10 cellular contexts compared by ENCODE assay signal in the genomic region with DNA sequence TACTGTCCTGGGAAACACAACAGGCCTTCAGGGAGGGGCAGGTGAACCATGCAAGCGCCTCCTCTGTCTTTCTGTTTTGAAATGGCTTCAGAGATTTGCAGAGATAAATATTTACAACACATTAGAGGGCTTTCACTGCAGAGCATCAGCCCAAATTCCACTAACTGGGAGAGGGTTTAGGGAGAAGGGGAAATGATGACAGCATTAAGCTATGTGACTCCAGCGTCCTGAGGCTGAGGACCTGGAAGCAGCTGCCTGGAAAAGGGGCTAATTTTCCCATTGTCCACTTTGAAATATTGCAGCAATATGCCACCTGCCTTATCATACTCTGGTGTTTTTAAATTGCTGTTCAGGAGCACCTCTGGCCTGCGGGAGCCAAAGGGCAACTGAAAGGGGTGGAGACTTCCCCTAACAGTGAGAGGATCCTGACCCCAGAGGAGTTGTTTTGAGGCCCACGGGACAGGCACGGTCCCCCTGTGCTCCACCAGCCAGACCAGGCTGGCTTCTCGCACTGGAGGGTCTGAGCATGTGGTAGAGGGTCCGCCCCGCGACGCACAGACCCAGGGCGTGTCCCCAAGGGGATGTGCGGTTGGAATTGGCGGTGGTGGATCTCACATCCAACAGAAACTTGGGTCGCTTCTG.
DNase-seq lines count a peak whose midpoint lies in the region; ATAC-seq and TF ChIP-seq lines count a peak whose summit lies in the region.
"Had no signal": no experiment of that assay in that cellular context is flagged by ENCODE, and none has a peak within 500 bp of the region (broad histone marks: within the 10 kb centered on the region; RNA-seq: fewer than 3 reads in every experiment).

No MANE protein-coding gene starts in this region.

- WGBS in liver, result 78% methylated on average over 14 of the region's 14 CpGs
- WGBS in upper lobe of left lung, 2 donors, result 48 to 63% methylated on average over 1 to 13 of the region's 14 CpGs

- in situ Hi-C loops in HAP-1 (cut with MboI; ENCODE audit: low sequenced_read_pairs), result no loop called here

- DNase-seq in NCI-H2029 (lab: John Stamatoyannopoulos, UW) (peak; percentile 30), NCI-H2029 treated with DMSO at 0.1 percent for 48 hours (lab: John Stamatoyannopoulos, UW) (no peak), cardiac fibroblast (ENCODE audit: low read depth in 2 of 2) (peak; percentile 67 to 72), upper lobe of left lung (peak in 1 of 2 donors; percentile 49), HAP-1 (ENCODE audit: low spot score in 2 of 2) (no peak), NCI-H2171 (lab: John Stamatoyannopoulos, UW) (no peak)
- DNase-seq: activated naive CD8-positive, alpha-beta T cell treated with anti-CD3 and anti-CD28 coated beads for 36 hours; T-helper 2 cell had no signal

- TF ChIP-seq EP300 in upper lobe of left lung (IDR thresholded peaks at IDR 0.05), result peak in 1 of 4 donors; percentile 61

- ATAC-seq in upper lobe of left lung (ENCODE audit: low FRiP score in 2 of 2), result peak; percentile 45 to 49
- ATAC-seq in HG03469 (IDR thresholded peaks at IDR 0.05; ENCODE audit: unreplicated experiment), result no peak

- H3K9me3 ChIP-seq in liver (ENCODE audit: control insufficient read depth in 4 of 4, low read length in 3 of 4), result no peaks in the 10 kb centered on the region
- H3K9me3 ChIP-seq in upper lobe of left lung, result no peaks in the 10 kb centered on the region
- H3K9me3 ChIP-seq in HAP-1, result no peaks in the 10 kb centered on the region

- H3K27ac ChIP-seq in liver (ENCODE audit: low read depth in 1 of 2, low read length in 2 of 2), result peak overlapping the region; percentile 25 to 53
- peak overlapping the region; percentile 62 to 88 (median 70) for H3K27ac ChIP-seq in upper lobe of left lung

- H3K36me3 ChIP-seq in liver (ENCODE audit: control insufficient read depth in 4 of 4, insufficient read depth in 3 of 4, low read depth in 1 of 4, low read length in 3 of 4), result no peaks in the 10 kb centered on the region
- no peaks in the 10 kb centered on the region for H3K36me3 ChIP-seq in upper lobe of left lung
- H3K36me3 ChIP-seq in HAP-1 (replicated peaks), result no peaks in the 10 kb centered on the region

- TF ChIP-seq POLR2A in upper lobe of left lung (IDR thresholded peaks at IDR 0.05), result no peak

- no peak for TF ChIP-seq CTCF in cardiac fibroblast (IDR thresholded peaks at IDR 0.05; ENCODE audit: low read depth, low read length)
- TF ChIP-seq CTCF in liver (IDR thresholded peaks at IDR 0.05; ENCODE audit: low read depth, low read length, missing input control), result no peak
- no peak for TF ChIP-seq CTCF in upper lobe of left lung (IDR thresholded peaks at IDR 0.05)

- H3K4me3 ChIP-seq in cardiac fibroblast (replicated peaks in 1 of 2; ENCODE audit: low read depth in 2 of 2, low read length in 2 of 2) (no peak overlapping the region), liver (ENCODE audit: low read depth in 1 of 3, low read length in 3 of 3) (no peak overlapping the region), upper lobe of left lung (no peak overlapping the region), HAP-1 (no peak overlapping the region)

- no peaks in the 10 kb centered on the region for H3K27me3 ChIP-seq in liver (ENCODE audit: control insufficient read depth in 4 of 4, insufficient read depth in 4 of 4, low read length in 3 of 4)
- no peaks in the 10 kb centered on the region for H3K27me3 ChIP-seq in upper lobe of left lung
- H3K27me3 ChIP-seq in HAP-1 (ENCODE audit: low read depth), result no peaks in the 10 kb centered on the region

- H3K4me1 ChIP-seq in liver (ENCODE audit: control insufficient read depth in 4 of 4, insufficient read depth in 4 of 4, low read length in 3 of 4) (no peaks in the 10 kb centered on the region), upper lobe of left lung (peaks cover 38 to 49% (median 41%) of the 10 kb centered on the region in 4 donors), HAP-1 (no peaks in the 10 kb centered on the region)

- H3K9ac ChIP-seq in liver (ENCODE audit: low read depth in 1 of 2, low read length in 2 of 2), result no peak overlapping the region

- no peak for TF ChIP-seq RAD21 in liver (IDR thresholded peaks at IDR 0.05)

TF ChIP-seq in liver, 16 proteins besides CTCF, POLR2A, EP300 and RAD21:
- no peak for TF ChIP-seq HNF4A (conservative IDR thresholded peaks at IDR 0.05)
- no peak for TF ChIP-seq YY1 (IDR thresholded peaks at IDR 0.05)
- TF ChIP-seq NR2F2 (IDR thresholded peaks at IDR 0.05), result peak; percentile 99
- TF ChIP-seq, protein P1, sequence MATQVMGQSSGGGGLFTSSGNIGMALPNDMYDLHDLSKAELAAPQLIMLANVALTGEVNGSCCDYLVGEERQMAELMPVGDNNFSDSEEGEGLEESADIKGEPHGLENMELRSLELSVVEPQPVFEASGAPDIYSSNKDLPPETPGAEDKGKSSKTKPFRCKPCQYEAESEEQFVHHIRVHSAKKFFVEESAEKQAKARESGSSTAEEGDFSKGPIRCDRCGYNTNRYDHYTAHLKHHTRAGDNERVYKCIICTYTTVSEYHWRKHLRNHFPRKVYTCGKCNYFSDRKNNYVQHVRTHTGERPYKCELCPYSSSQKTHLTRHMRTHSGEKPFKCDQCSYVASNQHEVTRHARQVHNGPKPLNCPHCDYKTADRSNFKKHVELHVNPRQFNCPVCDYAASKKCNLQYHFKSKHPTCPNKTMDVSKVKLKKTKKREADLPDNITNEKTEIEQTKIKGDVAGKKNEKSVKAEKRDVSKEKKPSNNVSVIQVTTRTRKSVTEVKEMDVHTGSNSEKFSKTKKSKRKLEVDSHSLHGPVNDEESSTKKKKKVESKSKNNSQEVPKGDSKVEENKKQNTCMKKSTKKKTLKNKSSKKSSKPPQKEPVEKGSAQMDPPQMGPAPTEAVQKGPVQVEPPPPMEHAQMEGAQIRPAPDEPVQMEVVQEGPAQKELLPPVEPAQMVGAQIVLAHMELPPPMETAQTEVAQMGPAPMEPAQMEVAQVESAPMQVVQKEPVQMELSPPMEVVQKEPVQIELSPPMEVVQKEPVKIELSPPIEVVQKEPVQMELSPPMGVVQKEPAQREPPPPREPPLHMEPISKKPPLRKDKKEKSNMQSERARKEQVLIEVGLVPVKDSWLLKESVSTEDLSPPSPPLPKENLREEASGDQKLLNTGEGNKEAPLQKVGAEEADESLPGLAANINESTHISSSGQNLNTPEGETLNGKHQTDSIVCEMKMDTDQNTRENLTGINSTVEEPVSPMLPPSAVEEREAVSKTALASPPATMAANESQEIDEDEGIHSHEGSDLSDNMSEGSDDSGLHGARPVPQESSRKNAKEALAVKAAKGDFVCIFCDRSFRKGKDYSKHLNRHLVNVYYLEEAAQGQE (IDR thresholded peaks at IDR 0.05), result no peak
- peak in 1 of 2 donors; percentile 10 for TF ChIP-seq JUND (IDR thresholded peaks at IDR 0.05)
- TF ChIP-seq, protein P2, sequence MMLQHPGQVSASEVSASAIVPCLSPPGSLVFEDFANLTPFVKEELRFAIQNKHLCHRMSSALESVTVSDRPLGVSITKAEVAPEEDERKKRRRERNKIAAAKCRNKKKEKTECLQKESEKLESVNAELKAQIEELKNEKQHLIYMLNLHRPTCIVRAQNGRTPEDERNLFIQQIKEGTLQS (IDR thresholded peaks at IDR 0.05), result no peak
- no peak for TF ChIP-seq HNF4G (IDR thresholded peaks at IDR 0.05)
- no peak for TF ChIP-seq EGR1 (IDR thresholded peaks at IDR 0.05; ENCODE audit: low read depth in 2 of 2)
- TF ChIP-seq, protein P3, sequence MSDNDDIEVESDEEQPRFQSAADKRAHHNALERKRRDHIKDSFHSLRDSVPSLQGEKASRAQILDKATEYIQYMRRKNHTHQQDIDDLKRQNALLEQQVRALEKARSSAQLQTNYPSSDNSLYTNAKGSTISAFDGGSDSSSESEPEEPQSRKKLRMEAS (IDR thresholded peaks at IDR 0.05), result no peak
- TF ChIP-seq TAF1 (conservative IDR thresholded peaks at IDR 0.05), result no peak
- no peak for TF ChIP-seq FOXA2 (IDR thresholded peaks at IDR 0.05)
- TF ChIP-seq GABPA (IDR thresholded peaks at IDR 0.05 in 1 of 2, conservative IDR thresholded peaks at IDR 0.05 in 1 of 2), result no peak
- TF ChIP-seq RXRA (IDR thresholded peaks at IDR 0.05), result peak in 1 of 2 donors; percentile 42
- no peak for TF ChIP-seq FOXA1 (IDR thresholded peaks at IDR 0.05)
- TF ChIP-seq SP1 (IDR thresholded peaks at IDR 0.05), result peak; percentile 15
- TF ChIP-seq, protein P4, sequence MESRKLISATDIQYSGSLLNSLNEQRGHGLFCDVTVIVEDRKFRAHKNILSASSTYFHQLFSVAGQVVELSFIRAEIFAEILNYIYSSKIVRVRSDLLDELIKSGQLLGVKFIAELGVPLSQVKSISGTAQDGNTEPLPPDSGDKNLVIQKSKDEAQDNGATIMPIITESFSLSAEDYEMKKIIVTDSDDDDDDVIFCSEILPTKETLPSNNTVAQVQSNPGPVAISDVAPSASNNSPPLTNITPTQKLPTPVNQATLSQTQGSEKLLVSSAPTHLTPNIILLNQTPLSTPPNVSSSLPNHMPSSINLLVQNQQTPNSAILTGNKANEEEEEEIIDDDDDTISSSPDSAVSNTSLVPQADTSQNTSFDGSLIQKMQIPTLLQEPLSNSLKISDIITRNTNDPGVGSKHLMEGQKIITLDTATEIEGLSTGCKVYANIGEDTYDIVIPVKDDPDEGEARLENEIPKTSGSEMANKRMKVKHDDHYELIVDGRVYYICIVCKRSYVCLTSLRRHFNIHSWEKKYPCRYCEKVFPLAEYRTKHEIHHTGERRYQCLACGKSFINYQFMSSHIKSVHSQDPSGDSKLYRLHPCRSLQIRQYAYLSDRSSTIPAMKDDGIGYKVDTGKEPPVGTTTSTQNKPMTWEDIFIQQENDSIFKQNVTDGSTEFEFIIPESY (IDR thresholded peaks at IDR 0.05), result no peak

Comparison
In these comparisons a context has a peak if more than half of its experiments do, and no peak if none do; other contexts are left out.
1. DNase-seq: peak in NCI-H2029 (single experiment) and cardiac fibroblast (2 of 2); none in NCI-H2029 treated with DMSO at 0.1 percent for 48 hours (single experiment), HAP-1 (0 of 2) and NCI-H2171 (single experiment).